20 cellular contexts compared by ENCODE assay signal in genomic region chr1:44326066-44326701, GRCh38. TPM values are rescaled to one million over a fixed set of nuclear protein-coding genes. Genes with fewer than 3 reads are reported as not detected.
DNase-seq lines count a peak whose midpoint lies in the region; ATAC-seq and TF ChIP-seq lines count a peak whose summit lies in the region.
"Had no signal": no experiment of that assay in that cellular context is flagged by ENCODE, and none has a peak within 500 bp of the region (broad histone marks: within the 10 kb centered on the region; RNA-seq: fewer than 3 reads in every experiment).

No MANE protein-coding gene starts in this region.

- H3K9me3 ChIP-seq in osteoblast (ENCODE audit: low read depth, low read length), result no peaks in the 10 kb centered on the region
- H3K9me3 ChIP-seq: uterus had no signal

- H3K4me3 ChIP-seq in BJ (ENCODE audit: low read depth, low read length) (no peak overlapping the region), osteoblast (ENCODE audit: insufficient read depth, low read length) (no peak overlapping the region)
- H3K4me3 ChIP-seq: uterus had no signal

- H3K36me3 ChIP-seq in BJ (ENCODE audit: control insufficient read depth, insufficient read depth, low read length) (no peaks in the 10 kb centered on the region), osteoblast (ENCODE audit: insufficient read depth, low read length) (peaks cover under 1% of the 10 kb centered on the region)
- H3K36me3 ChIP-seq: uterus had no signal

- CTCF ChIA-PET in BJ (lab: Yijun Ruan, JAX), result interaction anchor here (0.6 to 3.2 kb wide), 10 partner anchors 8 to 1384 kb away, joined by 3 to 14 read pairs (median 3); no protein-coding TSS in a partner anchor

- H4K20me1 ChIP-seq in osteoblast (ENCODE audit: insufficient read depth, low read length), result peaks cover 5% of the 10 kb centered on the region

- H3K4me1 ChIP-seq in osteoblast (ENCODE audit: insufficient read depth, low read length), result peaks cover 33% of the 10 kb centered on the region
- H3K4me1 ChIP-seq: uterus had no signal

- H3K4me2 ChIP-seq in osteoblast (ENCODE audit: insufficient read depth, low read length), result peak overlapping the region; percentile 34

- POLR2A ChIA-PET in BJ (lab: Charles Lee), result interaction anchor here (0.7 kb wide), 1 partner anchor 26 kb away, joined by 5 read pairs; no protein-coding TSS in a partner anchor

- H2AFZ ChIP-seq in osteoblast (ENCODE audit: low read length), result no peak overlapping the region

- H3K27me3 ChIP-seq in BJ (ENCODE audit: control insufficient read depth, insufficient read depth, low read length), result no peaks in the 10 kb centered on the region
- no peaks in the 10 kb centered on the region for H3K27me3 ChIP-seq in osteoblast (ENCODE audit: insufficient read depth, low read length)
- H3K27me3 ChIP-seq: uterus had no signal

- H3K79me2 ChIP-seq in osteoblast (ENCODE audit: insufficient read depth, low read length), result peaks cover 20% of the 10 kb centered on the region

- TF ChIP-seq CTCF in BJ (IDR thresholded peaks at IDR 0.05; ENCODE audit: insufficient read depth, low read depth, low read length) (no peak), osteoblast (IDR thresholded peaks at IDR 0.05; ENCODE audit: extremely low read depth, low read depth, low read length) (no peak)

- DNase-seq in BJ (ENCODE audit: low read depth), result peak; percentile 9
- peak; percentile 73 for DNase-seq in M059J (ENCODE audit: low read depth)
- DNase-seq in astrocyte of the hippocampus (ENCODE audit: low read depth, low spot score), result peak; percentile 64
- peak; percentile 77 for DNase-seq in osteoblast (ENCODE audit: insufficient read length, low spot score, missing footprints)
- DNase-seq in AG08396 (ENCODE audit: low spot score), result no peak
- DNase-seq in DMS53 (lab: John Stamatoyannopoulos, UW), result no peak
- DNase-seq: activated CD4-positive, alpha-beta memory T cell treated with anti-CD3 and anti-CD28 coated beads for 36 hours; activated naive CD4-positive, alpha-beta T cell treated with anti-CD3 and anti-CD28 coated beads, Interleukin-2, amount 10 ng/mL, durations not matched to agents 7 days and 5 days; activated T-cell treated with anti-CD3 and anti-CD28 coated beads, Interleukin-2, amount 50 U/mL, for 1 hour; CD4-positive, alpha-beta memory T cell; DND-41; glutamatergic neuron; KG1; midbrain; NCI-H2081 treated with DMSO at 0.1 percent for 48 hours; NCI-H524 treated with DMSO at 0.1 percent for 48 hours; uterus had no signal

- H3K27ac ChIP-seq in osteoblast (ENCODE audit: low read depth, low read length), result peak overlapping the region; percentile 72

- ATAC-seq in GM18861 (IDR thresholded peaks at IDR 0.05; ENCODE audit: unreplicated experiment) (no peak), HG03442 (IDR thresholded peaks at IDR 0.05; ENCODE audit: unreplicated experiment) (no peak)
- ATAC-seq: left lobe of liver had no signal

RNA-seq across cellular contexts. Expression of gene ERI3, which starts 28.9 kb away (rescaled TPM):
- 55.6 and 75.4 TPM in 2 replicates for polyA plus RNA-seq in BJ (2011; rRNA removed)
- 49.5 and 82.3 TPM in 2 replicates for polyA minus RNA-seq in BJ (2011; rRNA and poly(A)+ RNA removed)
- total RNA-seq in M059J (2014; rRNA removed; shearing (Covaris generic)), result 83.0 and 87.6 TPM in 2 replicates
- 52.8 and 58.3 TPM in 2 replicates for total RNA-seq in osteoblast

Comparison
In these comparisons a context has a peak if more than half of its experiments do, and no peak if none do; other contexts are left out.
1. DNase-seq: peak in BJ (single experiment), M059J (single experiment), astrocyte of the hippocampus (single experiment) and osteoblast (single experiment); none in AG08396 (single experiment) and DMS53 (single experiment).